ENCODE assay signal across 1 cellular context in the genomic region with DNA sequence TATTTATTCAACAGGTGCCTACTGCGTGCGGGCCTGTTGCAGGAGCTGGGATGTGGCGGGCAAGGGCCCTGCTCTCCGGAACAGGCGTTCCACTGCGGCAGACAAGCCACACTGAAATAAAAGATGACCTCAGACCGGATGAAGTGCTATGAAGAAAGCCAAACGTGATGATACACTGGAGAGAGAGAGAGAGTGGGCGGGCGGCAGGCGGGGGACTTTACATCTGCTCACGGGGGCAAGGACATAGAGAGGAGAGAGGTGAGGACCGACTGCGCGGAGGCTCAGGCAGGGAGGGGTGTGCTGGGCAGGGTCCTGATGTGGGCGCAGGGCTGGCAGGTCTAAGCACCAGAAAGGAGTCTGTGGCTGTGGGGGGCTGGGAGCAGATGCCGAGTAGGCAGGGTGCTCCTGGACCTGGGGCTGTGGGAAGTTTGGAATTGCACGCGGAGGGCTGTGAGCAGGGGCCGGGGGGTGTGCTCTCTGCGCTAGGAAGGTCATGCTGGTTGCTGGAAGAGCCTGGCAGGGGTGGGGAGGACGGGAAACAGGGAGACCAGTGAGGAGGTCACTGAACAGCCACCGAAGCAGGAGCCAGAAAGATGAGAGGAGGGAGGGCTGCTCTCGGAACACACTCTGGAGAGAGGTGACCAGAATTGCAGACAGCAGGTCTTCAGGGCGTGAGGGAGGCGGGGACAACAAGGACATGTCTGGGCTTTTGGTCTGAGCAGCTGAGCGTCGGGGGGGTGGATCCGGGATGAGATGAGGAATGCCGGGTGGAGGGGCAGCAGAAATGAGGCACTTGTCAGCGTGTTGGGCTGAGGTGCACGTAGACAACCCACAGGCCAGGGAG.
TF ChIP-seq lines count a peak whose summit lies in the region.

No MANE protein-coding gene starts in this region.

TF ChIP-seq in IMR-90, 13 proteins besides CTCF, POLR2A, EP300 and RAD21 (continued from another document):
- TF ChIP-seq BHLHE40 (IDR thresholded peaks at IDR 0.05; ENCODE audit: low read depth, low read length) (peak; percentile 97), MXI1 (IDR thresholded peaks at IDR 0.05; ENCODE audit: borderline replicate concordance, low read depth, low read length) (0 out of 2 replicates have a peak, but pooled peaks have one; percentile 8), MAZ (IDR thresholded peaks at IDR 0.05; ENCODE audit: borderline replicate concordance, low read depth, low read length) (peak; percentile 91)
TF ChIP-seq in IMR-90: peak in this region for 5.
